1 cellular context compared by ENCODE assay signal in the genomic region with DNA sequence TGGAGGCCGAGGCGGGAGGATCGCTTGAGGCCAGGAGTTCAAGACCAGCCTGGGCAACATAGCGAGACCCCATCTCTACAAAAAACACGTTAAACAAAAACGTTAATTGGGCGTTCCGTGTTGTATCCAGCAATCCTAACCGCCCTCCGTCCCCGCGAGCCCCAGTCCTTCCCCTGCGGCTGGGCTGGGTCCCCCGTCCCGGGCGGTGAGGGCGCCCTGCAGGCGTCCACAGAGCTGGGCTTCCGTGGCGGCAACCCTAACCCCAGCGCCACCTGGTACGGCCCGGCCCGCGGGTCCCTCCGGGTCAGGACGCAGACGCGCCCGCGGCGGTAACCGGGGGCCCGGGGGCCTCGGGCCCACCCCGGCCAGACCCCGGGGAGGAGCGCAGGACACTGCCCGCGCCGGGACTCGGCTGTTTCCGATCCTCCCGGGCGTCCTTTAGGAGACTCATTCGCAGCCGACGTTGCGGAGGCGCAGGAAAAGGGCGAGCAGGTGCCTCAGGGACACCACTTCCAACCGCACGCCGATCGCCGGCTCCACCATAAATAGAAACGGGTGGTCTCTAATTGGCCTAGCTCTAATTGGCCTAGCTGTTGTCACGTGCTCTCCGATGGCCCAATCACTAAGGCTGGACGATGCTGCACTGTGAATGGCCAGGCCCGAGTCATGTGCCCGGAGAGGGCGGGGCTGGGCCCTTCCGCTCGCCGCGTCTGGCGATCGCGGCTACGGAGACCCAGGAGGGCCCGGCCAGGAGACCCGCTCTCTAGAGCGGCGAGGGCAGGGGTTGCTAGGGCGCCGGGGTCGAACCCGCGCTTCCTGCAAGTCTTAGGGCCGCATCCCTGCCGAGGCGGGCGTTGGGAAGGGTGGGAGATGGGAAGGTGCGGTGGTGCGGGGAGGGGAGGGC.
TF ChIP-seq lines count a peak whose summit lies in the region.

No MANE protein-coding gene starts in this region.

TF ChIP-seq in HepG2, 621 proteins besides CTCF, POLR2A, EP300 and RAD21 (continued from another document and continues in another):
- TF ChIP-seq, protein P1, sequence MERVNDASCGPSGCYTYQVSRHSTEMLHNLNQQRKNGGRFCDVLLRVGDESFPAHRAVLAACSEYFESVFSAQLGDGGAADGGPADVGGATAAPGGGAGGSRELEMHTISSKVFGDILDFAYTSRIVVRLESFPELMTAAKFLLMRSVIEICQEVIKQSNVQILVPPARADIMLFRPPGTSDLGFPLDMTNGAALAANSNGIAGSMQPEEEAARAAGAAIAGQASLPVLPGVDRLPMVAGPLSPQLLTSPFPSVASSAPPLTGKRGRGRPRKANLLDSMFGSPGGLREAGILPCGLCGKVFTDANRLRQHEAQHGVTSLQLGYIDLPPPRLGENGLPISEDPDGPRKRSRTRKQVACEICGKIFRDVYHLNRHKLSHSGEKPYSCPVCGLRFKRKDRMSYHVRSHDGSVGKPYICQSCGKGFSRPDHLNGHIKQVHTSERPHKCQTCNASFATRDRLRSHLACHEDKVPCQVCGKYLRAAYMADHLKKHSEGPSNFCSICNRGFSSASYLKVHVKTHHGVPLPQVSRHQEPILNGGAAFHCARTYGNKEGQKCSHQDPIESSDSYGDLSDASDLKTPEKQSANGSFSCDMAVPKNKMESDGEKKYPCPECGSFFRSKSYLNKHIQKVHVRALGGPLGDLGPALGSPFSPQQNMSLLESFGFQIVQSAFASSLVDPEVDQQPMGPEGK (CRISPR knock-in tag; IDR thresholded peaks at IDR 0.05) = peak; percentile 62
- TF ChIP-seq MTA3 (CRISPR knock-in tag; IDR thresholded peaks at IDR 0.05) = 0 out of 2 replicates have a peak, but pooled peaks have one; percentile 4
- no peak for TF ChIP-seq ZNF44 (CRISPR knock-in tag; IDR thresholded peaks at IDR 0.05)
- TF ChIP-seq MED1 (CRISPR knock-in tag; IDR thresholded peaks at IDR 0.05) = peak; percentile 45
- peak; percentile 76; the same call in 1 of the 2 replicates for TF ChIP-seq MEIS2 (CRISPR knock-in tag; IDR thresholded peaks at IDR 0.05)
- TF ChIP-seq, protein P2, sequence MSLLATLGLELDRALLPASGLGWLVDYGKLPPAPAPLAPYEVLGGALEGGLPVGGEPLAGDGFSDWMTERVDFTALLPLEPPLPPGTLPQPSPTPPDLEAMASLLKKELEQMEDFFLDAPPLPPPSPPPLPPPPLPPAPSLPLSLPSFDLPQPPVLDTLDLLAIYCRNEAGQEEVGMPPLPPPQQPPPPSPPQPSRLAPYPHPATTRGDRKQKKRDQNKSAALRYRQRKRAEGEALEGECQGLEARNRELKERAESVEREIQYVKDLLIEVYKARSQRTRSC (CRISPR knock-in tag; IDR thresholded peaks at IDR 0.05; ENCODE audit: low read depth) = no peak
- 0 out of 2 replicates have a peak, but pooled peaks have one; percentile 52 for TF ChIP-seq FOXK1 (CRISPR knock-in tag; IDR thresholded peaks at IDR 0.05; ENCODE audit: borderline replicate concordance, low read depth)
- no peak; the same call in none of the 2 replicates for TF ChIP-seq ZBTB20 (CRISPR knock-in tag; IDR thresholded peaks at IDR 0.05; ENCODE audit: borderline replicate concordance, low read depth)
- TF ChIP-seq GLI4 (CRISPR knock-in tag; IDR thresholded peaks at IDR 0.05; ENCODE audit: borderline replicate concordance) = no peak
- TF ChIP-seq HOXD1 (CRISPR knock-in tag; IDR thresholded peaks at IDR 0.05) = peak; percentile 31; the same call in 1 of the 2 replicates
- TF ChIP-seq ISX (CRISPR knock-in tag; conservative IDR thresholded peaks at IDR 0.05) = peak; percentile 72; the same call in 1 of the 2 replicates
- 0 out of 2 replicates have a peak, but pooled peaks have one; percentile 17 for TF ChIP-seq NAIF1 (CRISPR knock-in tag; IDR thresholded peaks at IDR 0.05; ENCODE audit: borderline replicate concordance)
- no peak for TF ChIP-seq ZNF292 (CRISPR knock-in tag; IDR thresholded peaks at IDR 0.05; ENCODE audit: borderline replicate concordance, low read depth)
- TF ChIP-seq KLF9 (CRISPR knock-in tag; IDR thresholded peaks at IDR 0.05; ENCODE audit: low read depth) = peak; percentile 56; the same call in 1 of the 2 replicates
- TF ChIP-seq ZNF124 (CRISPR knock-in tag; IDR thresholded peaks at IDR 0.05) = peak; percentile 89; the same call in 1 of the 2 replicates
- no peak for TF ChIP-seq CAMTA2 (CRISPR knock-in tag; IDR thresholded peaks at IDR 0.05; ENCODE audit: borderline replicate concordance)
- peak; percentile 23; the same call in 1 of the 2 replicates for TF ChIP-seq ZNF788 (CRISPR knock-in tag; IDR thresholded peaks at IDR 0.05; ENCODE audit: borderline replicate concordance)
- no peak for TF ChIP-seq NFE2L2 (IDR thresholded peaks at IDR 0.05; ENCODE audit: low read length)
- no peak for TF ChIP-seq SYNCRIP (IDR thresholded peaks at IDR 0.05; ENCODE audit: insufficient read depth, low read depth, low read length)
- TF ChIP-seq, protein P3, sequence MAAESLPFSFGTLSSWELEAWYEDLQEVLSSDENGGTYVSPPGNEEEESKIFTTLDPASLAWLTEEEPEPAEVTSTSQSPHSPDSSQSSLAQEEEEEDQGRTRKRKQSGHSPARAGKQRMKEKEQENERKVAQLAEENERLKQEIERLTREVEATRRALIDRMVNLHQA (CRISPR knock-in tag; IDR thresholded peaks at IDR 0.05) = no peak
- 0 out of 2 replicates have a peak, but pooled peaks have one; percentile 75 for TF ChIP-seq ZNF567 (CRISPR knock-in tag; IDR thresholded peaks at IDR 0.05; ENCODE audit: borderline replicate concordance)
- TF ChIP-seq, protein P4, sequence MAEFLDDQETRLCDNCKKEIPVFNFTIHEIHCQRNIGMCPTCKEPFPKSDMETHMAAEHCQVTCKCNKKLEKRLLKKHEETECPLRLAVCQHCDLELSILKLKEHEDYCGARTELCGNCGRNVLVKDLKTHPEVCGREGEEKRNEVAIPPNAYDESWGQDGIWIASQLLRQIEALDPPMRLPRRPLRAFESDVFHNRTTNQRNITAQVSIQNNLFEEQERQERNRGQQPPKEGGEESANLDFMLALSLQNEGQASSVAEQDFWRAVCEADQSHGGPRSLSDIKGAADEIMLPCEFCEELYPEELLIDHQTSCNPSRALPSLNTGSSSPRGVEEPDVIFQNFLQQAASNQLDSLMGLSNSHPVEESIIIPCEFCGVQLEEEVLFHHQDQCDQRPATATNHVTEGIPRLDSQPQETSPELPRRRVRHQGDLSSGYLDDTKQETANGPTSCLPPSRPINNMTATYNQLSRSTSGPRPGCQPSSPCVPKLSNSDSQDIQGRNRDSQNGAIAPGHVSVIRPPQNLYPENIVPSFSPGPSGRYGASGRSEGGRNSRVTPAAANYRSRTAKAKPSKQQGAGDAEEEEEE (CRISPR knock-in tag; IDR thresholded peaks at IDR 0.05; ENCODE audit: borderline replicate concordance) = no peak
- peak; percentile 88; the same call in 1 of the 2 replicates for TF ChIP-seq ZNF329 (CRISPR knock-in tag; IDR thresholded peaks at IDR 0.05; ENCODE audit: low read depth)
- peak; percentile 90; the same call in 1 of the 2 replicates for TF ChIP-seq ZNF678 (CRISPR knock-in tag; IDR thresholded peaks at IDR 0.05)
- no peak for TF ChIP-seq ATRX (CRISPR knock-in tag; IDR thresholded peaks at IDR 0.05; ENCODE audit: borderline replicate concordance)
- TF ChIP-seq SMC3 (IDR thresholded peaks at IDR 0.05; ENCODE audit: low read length) = no peak
- no peak for TF ChIP-seq SETDB1 (CRISPR knock-in tag; IDR thresholded peaks at IDR 0.05; ENCODE audit: borderline replicate concordance)
- TF ChIP-seq, protein P5, sequence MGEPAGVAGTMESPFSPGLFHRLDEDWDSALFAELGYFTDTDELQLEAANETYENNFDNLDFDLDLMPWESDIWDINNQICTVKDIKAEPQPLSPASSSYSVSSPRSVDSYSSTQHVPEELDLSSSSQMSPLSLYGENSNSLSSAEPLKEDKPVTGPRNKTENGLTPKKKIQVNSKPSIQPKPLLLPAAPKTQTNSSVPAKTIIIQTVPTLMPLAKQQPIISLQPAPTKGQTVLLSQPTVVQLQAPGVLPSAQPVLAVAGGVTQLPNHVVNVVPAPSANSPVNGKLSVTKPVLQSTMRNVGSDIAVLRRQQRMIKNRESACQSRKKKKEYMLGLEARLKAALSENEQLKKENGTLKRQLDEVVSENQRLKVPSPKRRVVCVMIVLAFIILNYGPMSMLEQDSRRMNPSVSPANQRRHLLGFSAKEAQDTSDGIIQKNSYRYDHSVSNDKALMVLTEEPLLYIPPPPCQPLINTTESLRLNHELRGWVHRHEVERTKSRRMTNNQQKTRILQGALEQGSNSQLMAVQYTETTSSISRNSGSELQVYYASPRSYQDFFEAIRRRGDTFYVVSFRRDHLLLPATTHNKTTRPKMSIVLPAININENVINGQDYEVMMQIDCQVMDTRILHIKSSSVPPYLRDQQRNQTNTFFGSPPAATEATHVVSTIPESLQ (CRISPR knock-in tag; conservative IDR thresholded peaks at IDR 0.05) = 0 out of 2 replicates have a peak, but pooled peaks have one; percentile 49
- TF ChIP-seq GATA4 (IDR thresholded peaks at IDR 0.05; ENCODE audit: borderline replicate concordance, low read depth) = peak; percentile 84
- no peak; the same call in 1 of the 2 replicates for TF ChIP-seq ZSCAN20 (CRISPR knock-in tag; IDR thresholded peaks at IDR 0.05; ENCODE audit: borderline replicate concordance)
- no peak for TF ChIP-seq ZNF296 (CRISPR knock-in tag; conservative IDR thresholded peaks at IDR 0.05)
- TF ChIP-seq ZNF383 (CRISPR knock-in tag; IDR thresholded peaks at IDR 0.05; ENCODE audit: borderline replicate concordance) = 0 out of 2 replicates have a peak, but pooled peaks have one; percentile 15
- TF ChIP-seq CHCHD3 (CRISPR knock-in tag; IDR thresholded peaks at IDR 0.05) = 0 out of 2 replicates have a peak, but pooled peaks have one; percentile 70
- TF ChIP-seq ZNF652 (CRISPR knock-in tag; IDR thresholded peaks at IDR 0.05; ENCODE audit: borderline replicate concordance, low read depth) = no peak
- TF ChIP-seq, protein P6, sequence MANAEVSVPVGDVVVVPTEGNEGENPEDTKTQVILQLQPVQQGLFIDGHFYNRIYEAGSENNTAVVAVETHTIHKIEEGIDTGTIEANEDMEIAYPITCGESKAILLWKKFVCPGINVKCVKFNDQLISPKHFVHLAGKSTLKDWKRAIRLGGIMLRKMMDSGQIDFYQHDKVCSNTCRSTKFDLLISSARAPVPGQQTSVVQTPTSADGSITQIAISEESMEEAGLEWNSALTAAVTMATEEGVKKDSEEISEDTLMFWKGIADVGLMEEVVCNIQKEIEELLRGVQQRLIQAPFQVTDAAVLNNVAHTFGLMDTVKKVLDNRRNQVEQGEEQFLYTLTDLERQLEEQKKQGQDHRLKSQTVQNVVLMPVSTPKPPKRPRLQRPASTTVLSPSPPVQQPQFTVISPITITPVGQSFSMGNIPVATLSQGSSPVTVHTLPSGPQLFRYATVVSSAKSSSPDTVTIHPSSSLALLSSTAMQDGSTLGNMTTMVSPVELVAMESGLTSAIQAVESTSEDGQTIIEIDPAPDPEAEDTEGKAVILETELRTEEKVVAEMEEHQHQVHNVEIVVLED (CRISPR knock-in tag; IDR thresholded peaks at IDR 0.05; ENCODE audit: borderline replicate concordance) = peak; percentile 72
- TF ChIP-seq ZSCAN22 (CRISPR knock-in tag; IDR thresholded peaks at IDR 0.05) = no peak
- no peak for TF ChIP-seq DPF2 (CRISPR knock-in tag; IDR thresholded peaks at IDR 0.05; ENCODE audit: borderline replicate concordance, low read depth)
- TF ChIP-seq ZNF562 (CRISPR knock-in tag; IDR thresholded peaks at IDR 0.05; ENCODE audit: borderline replicate concordance) = no peak
- TF ChIP-seq, protein P7, sequence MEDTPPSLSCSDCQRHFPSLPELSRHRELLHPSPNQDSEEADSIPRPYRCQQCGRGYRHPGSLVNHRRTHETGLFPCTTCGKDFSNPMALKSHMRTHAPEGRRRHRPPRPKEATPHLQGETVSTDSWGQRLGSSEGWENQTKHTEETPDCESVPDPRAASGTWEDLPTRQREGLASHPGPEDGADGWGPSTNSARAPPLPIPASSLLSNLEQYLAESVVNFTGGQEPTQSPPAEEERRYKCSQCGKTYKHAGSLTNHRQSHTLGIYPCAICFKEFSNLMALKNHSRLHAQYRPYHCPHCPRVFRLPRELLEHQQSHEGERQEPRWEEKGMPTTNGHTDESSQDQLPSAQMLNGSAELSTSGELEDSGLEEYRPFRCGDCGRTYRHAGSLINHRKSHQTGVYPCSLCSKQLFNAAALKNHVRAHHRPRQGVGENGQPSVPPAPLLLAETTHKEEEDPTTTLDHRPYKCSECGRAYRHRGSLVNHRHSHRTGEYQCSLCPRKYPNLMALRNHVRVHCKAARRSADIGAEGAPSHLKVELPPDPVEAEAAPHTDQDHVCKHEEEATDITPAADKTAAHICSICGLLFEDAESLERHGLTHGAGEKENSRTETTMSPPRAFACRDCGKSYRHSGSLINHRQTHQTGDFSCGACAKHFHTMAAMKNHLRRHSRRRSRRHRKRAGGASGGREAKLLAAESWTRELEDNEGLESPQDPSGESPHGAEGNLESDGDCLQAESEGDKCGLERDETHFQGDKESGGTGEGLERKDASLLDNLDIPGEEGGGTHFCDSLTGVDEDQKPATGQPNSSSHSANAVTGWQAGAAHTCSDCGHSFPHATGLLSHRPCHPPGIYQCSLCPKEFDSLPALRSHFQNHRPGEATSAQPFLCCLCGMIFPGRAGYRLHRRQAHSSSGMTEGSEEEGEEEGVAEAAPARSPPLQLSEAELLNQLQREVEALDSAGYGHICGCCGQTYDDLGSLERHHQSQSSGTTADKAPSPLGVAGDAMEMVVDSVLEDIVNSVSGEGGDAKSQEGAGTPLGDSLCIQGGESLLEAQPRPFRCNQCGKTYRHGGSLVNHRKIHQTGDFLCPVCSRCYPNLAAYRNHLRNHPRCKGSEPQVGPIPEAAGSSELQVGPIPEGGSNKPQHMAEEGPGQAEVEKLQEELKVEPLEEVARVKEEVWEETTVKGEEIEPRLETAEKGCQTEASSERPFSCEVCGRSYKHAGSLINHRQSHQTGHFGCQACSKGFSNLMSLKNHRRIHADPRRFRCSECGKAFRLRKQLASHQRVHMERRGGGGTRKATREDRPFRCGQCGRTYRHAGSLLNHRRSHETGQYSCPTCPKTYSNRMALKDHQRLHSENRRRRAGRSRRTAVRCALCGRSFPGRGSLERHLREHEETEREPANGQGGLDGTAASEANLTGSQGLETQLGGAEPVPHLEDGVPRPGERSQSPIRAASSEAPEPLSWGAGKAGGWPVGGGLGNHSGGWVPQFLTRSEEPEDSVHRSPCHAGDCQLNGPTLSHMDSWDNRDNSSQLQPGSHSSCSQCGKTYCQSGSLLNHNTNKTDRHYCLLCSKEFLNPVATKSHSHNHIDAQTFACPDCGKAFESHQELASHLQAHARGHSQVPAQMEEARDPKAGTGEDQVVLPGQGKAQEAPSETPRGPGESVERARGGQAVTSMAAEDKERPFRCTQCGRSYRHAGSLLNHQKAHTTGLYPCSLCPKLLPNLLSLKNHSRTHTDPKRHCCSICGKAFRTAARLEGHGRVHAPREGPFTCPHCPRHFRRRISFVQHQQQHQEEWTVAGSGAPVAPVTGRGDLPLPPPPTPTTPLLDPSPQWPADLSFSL (CRISPR knock-in tag; IDR thresholded peaks at IDR 0.05) = no peak
- no peak for TF ChIP-seq RFX1 (IDR thresholded peaks at IDR 0.05)
